In the genomic region with DNA sequence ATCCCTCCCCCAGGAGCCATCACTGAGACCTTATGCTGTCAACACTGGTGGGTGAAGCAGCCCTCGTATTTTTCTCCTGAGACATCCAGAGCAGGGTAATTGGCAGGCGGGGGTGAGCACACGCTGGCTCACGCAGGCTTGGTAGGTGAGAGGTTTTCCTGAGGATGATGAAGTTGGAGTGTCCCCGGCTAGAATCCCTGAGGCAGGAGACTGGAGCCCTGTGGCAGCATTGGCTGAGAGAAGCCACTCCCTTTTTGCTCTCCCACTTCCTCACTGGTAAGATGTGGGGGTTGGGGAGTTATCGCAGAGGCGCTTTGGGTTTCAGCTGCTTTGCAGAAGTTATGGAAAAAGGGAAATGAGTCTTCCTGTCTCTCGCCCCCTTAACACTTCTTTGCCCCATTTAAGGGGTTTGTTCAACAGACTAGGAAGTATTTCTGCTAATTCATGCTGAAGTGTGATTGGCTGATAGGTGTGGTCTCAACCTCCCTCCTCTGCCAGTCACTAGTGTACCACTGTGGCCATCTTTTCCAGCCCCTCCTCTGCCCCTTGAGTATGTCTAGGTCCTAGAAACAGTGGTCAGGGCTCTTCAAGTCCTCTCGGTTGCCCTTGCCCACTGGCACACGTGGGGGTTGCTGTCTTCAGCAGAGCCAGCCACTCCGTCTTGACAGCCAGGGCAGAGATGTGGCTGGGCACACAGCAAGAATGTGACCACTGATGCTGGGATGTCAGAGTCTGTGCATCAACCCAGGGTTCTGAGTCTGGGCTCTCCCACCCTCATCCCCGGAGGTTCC, we compare ENCODE assay signal across 8 cellular contexts. TPM values are rescaled to one million over a fixed set of nuclear protein-coding genes. Genes with fewer than 3 reads are reported as not detected.
DNase-seq lines count a peak whose midpoint lies in the region; ATAC-seq lines count a peak whose summit lies in the region.

No MANE protein-coding gene starts in this region.

- H3K27me3 ChIP-seq in CD4-positive, alpha-beta memory T cell (ENCODE audit: insufficient read depth, low read length): no peaks in the 10 kb centered on the region

- ATAC-seq in GM19467 (IDR thresholded peaks at IDR 0.05; ENCODE audit: unreplicated experiment) (peak; percentile 41), HG03045 (IDR thresholded peaks at IDR 0.05; ENCODE audit: unreplicated experiment) (no peak)
- ATAC-seq in activated CD8-positive, alpha-beta T cell treated with anti-CD3 and anti-CD28 coated beads, Interleukin-2, amount 10 ng/mL, durations not matched to agents 7 days and 5 days: peak; percentile 28

- intact Hi-C loops in CD4-positive, alpha-beta memory T cell (cut with micrococcal nuclease): loop anchor here (2.0 kb wide), 1 partner anchor 55 kb away; the partner anchor contains the start of gene ARPC1A

- H3K9me3 ChIP-seq in CD4-positive, alpha-beta memory T cell (ENCODE audit: control insufficient read depth in 1 of 2, low read length in 2 of 2): no peaks in the 10 kb centered on the region

- H3K27ac ChIP-seq in CD4-positive, alpha-beta memory T cell (ENCODE audit: low read depth, low read length): peak overlapping the region; percentile 93

- peaks cover 17 to 39% of the 10 kb centered on the region in 2 donors for H3K36me3 Mint-ChIP-seq in CD4-positive, alpha-beta memory T cell
- H3K36me3 Mint-ChIP-seq in activated CD8-positive, alpha-beta T cell treated with anti-CD3 and anti-CD28 coated beads, Interleukin-2, amount 10 ng/mL, durations not matched to agents 7 days and 5 days (ENCODE audit: low read depth): peaks cover 57% of the 10 kb centered on the region

- peak; percentile 23 to 62 (median 33) for DNase-seq in CD4-positive, alpha-beta memory T cell
- DNase-seq in HS-5 (ENCODE audit: low read depth) (peak; percentile 18), foreskin melanocyte (peak; percentile 55), putamen (ENCODE audit: low spot score) (peak; percentile 88), 8988T (no peak)
- DNase-seq in activated CD8-positive, alpha-beta T cell treated with anti-CD3 and anti-CD28 coated beads, Interleukin-2, amount 10 ng/mL, durations not matched to agents 7 days and 5 days: peak; percentile 49

- POLR2A ChIA-PET in CD4-positive, alpha-beta memory T cell (lab: Charles Lee; ENCODE audit: partially characterized antibody): interaction anchor here (0.6 to 12.5 kb wide), 13 partner anchors 9 to 247 kb away, joined by 3 to 130 read pairs (median 5); partner anchors contain the start of genes ARPC1A, BUD31, CPSF4 and PDAP1
- POLR2A ChIA-PET in activated CD8-positive, alpha-beta T cell treated with anti-CD3 and anti-CD28 coated beads, Interleukin-2, amount 10 ng/mL, durations not matched to agents 7 days and 5 days (lab: Charles Lee): interaction anchor here (0.5 to 2.8 kb wide), 9 partner anchors 10 to 172 kb away, joined by 3 to 34 read pairs (median 3); partner anchors contain the start of genes ARPC1A, BUD31 and PDAP1

- peaks cover 20% of the 10 kb centered on the region for H3K36me3 ChIP-seq in CD4-positive, alpha-beta memory T cell (ENCODE audit: insufficient read depth, low read length)

- CTCF ChIA-PET in CD4-positive, alpha-beta memory T cell (lab: Charles Lee; ENCODE audit: partially characterized antibody): interaction anchor here (1.2 to 1.4 kb wide), 2 partner anchors 15 to 29 kb away, joined by 3 to 6 read pairs; partner anchors contain the start of genes BUD31 and PDAP1
- CTCF ChIA-PET in activated CD8-positive, alpha-beta T cell treated with anti-CD3 and anti-CD28 coated beads, Interleukin-2, amount 10 ng/mL, durations not matched to agents 7 days and 5 days (lab: Charles Lee): interaction anchor here (1.0 kb wide), 2 partner anchors 29 to 105 kb away, joined by 3 to 4 read pairs; partner anchors contain the start of gene BUD31

- H3K4me1 ChIP-seq in CD4-positive, alpha-beta memory T cell (ENCODE audit: insufficient read depth, low read length): peaks cover 90% of the 10 kb centered on the region

- H3K4me1 Mint-ChIP-seq in CD4-positive, alpha-beta memory T cell: peaks cover 32 to 77% (median 55%) of the 10 kb centered on the region in 4 donors
- H3K4me1 Mint-ChIP-seq in activated CD8-positive, alpha-beta T cell treated with anti-CD3 and anti-CD28 coated beads, Interleukin-2, amount 10 ng/mL, durations not matched to agents 7 days and 5 days (ENCODE audit: low read depth): peaks cover 71% of the 10 kb centered on the region

- H3K4me3 Mint-ChIP-seq in CD4-positive, alpha-beta memory T cell: peak overlapping the region; percentile 69 to 93 (median 87)
- peak overlapping the region; percentile 74 for H3K4me3 Mint-ChIP-seq in activated CD8-positive, alpha-beta T cell treated with anti-CD3 and anti-CD28 coated beads, Interleukin-2, amount 10 ng/mL, durations not matched to agents 7 days and 5 days

- peak overlapping the region; percentile 64 to 75 for H3K4me3 ChIP-seq in CD4-positive, alpha-beta memory T cell (ENCODE audit: low read length in 2 of 2)

- no peaks in the 10 kb centered on the region for H3K27me3 Mint-ChIP-seq in CD4-positive, alpha-beta memory T cell
- H3K27me3 Mint-ChIP-seq in activated CD8-positive, alpha-beta T cell treated with anti-CD3 and anti-CD28 coated beads, Interleukin-2, amount 10 ng/mL, durations not matched to agents 7 days and 5 days (ENCODE audit: low read depth): no peaks in the 10 kb centered on the region

- H3K9me3 Mint-ChIP-seq in CD4-positive, alpha-beta memory T cell: no peaks in the 10 kb centered on the region
- H3K9me3 Mint-ChIP-seq in activated CD8-positive, alpha-beta T cell treated with anti-CD3 and anti-CD28 coated beads, Interleukin-2, amount 10 ng/mL, durations not matched to agents 7 days and 5 days (ENCODE audit: insufficient read depth): no peaks in the 10 kb centered on the region

- H3K27ac Mint-ChIP-seq in CD4-positive, alpha-beta memory T cell: peak overlapping the region; percentile 93 to 99 (median 98)
- H3K27ac Mint-ChIP-seq in activated CD8-positive, alpha-beta T cell treated with anti-CD3 and anti-CD28 coated beads, Interleukin-2, amount 10 ng/mL, durations not matched to agents 7 days and 5 days: peak overlapping the region; percentile 93

RNA-seq across cellular contexts. Expression of gene ARPC1B, which starts 5.7 kb away (rescaled TPM):
- 100 to 1,000 TPM; 188 to 191 TPM for total RNA-seq in CD4-positive, alpha-beta memory T cell
- polyA plus RNA-seq in CD4-positive, alpha-beta memory T cell: 100 to 1,000 TPM; 862 to 906 TPM
- total RNA-seq in activated CD8-positive, alpha-beta T cell treated with anti-CD3 and anti-CD28 coated beads, Interleukin-2, amount 10 ng/mL, durations not matched to agents 7 days and 5 days: 100 to 1,000 TPM; 408 to 412 TPM

RNA-seq across cellular contexts. Expression of gene PDAP1, which starts 28.2 kb away (rescaled TPM):
- 10 to 100 TPM; 66.0 to 67.0 TPM for total RNA-seq in CD4-positive, alpha-beta memory T cell
- polyA plus RNA-seq in CD4-positive, alpha-beta memory T cell: 10 to 100 TPM; 21.5 to 27.7 TPM
- total RNA-seq in activated CD8-positive, alpha-beta T cell treated with anti-CD3 and anti-CD28 coated beads, Interleukin-2, amount 10 ng/mL, durations not matched to agents 7 days and 5 days: 100 to 1,000 TPM; 104 TPM

RNA-seq across cellular contexts. Expression of gene BUD31, which starts 28.5 kb away (rescaled TPM):
- total RNA-seq in CD4-positive, alpha-beta memory T cell: 10 to 100 TPM; 60.0 to 61.3 TPM
- polyA plus RNA-seq in CD4-positive, alpha-beta memory T cell: 100 to 1,000 TPM; 163 to 175 TPM
- total RNA-seq in activated CD8-positive, alpha-beta T cell treated with anti-CD3 and anti-CD28 coated beads, Interleukin-2, amount 10 ng/mL, durations not matched to agents 7 days and 5 days: 100 to 1,000 TPM; 101 to 110 TPM

RNA-seq across cellular contexts. Expression of gene ARPC1A, which starts 54.5 kb away (rescaled TPM):
- 10 to 100 TPM; 46.2 to 51.5 TPM for total RNA-seq in CD4-positive, alpha-beta memory T cell
- 10 to 100 TPM; 49.1 to 64.2 TPM for polyA plus RNA-seq in CD4-positive, alpha-beta memory T cell
- 10 to 100 TPM; 51.4 to 56.1 TPM for total RNA-seq in activated CD8-positive, alpha-beta T cell treated with anti-CD3 and anti-CD28 coated beads, Interleukin-2, amount 10 ng/mL, durations not matched to agents 7 days and 5 days

RNA-seq across cellular contexts. Expression of gene PTCD1, which starts 58.4 kb away (rescaled TPM):
- total RNA-seq in CD4-positive, alpha-beta memory T cell: 1 to 10 TPM; 7.4 to 7.7 TPM
- polyA plus RNA-seq in CD4-positive, alpha-beta memory T cell: 1 to 10 TPM in 1 of 2 donors, under 1 TPM in 1; 1.00 to 4.0 TPM
- 10 to 100 TPM; 10.9 to 13.4 TPM for total RNA-seq in activated CD8-positive, alpha-beta T cell treated with anti-CD3 and anti-CD28 coated beads, Interleukin-2, amount 10 ng/mL, durations not matched to agents 7 days and 5 days
